Comparison of ENCODE assay signal across 16 cellular contexts in genomic region chr9:123423036-123423640, GRCh38.
DNase-seq lines count a peak whose midpoint lies in the region; ATAC-seq, FAIRE-seq and TF ChIP-seq lines count a peak whose summit lies in the region.
"Had no signal": no experiment of that assay in that cellular context is flagged by ENCODE, and none has a peak within 500 bp of the region (broad histone marks: within the 10 kb centered on the region; RNA-seq: fewer than 3 reads in every experiment).

No MANE protein-coding gene starts in this region.

- peak overlapping the region; percentile 69; the same call in 1 of the 2 replicates for H2BK12ac ChIP-seq in H1 (ENCODE audit: low read depth, low read length)

- CTCF ChIA-PET in HepG2 (lab: Yijun Ruan, JAX; ENCODE audit: low intra/inter-chr PET ratio, low total read pairs) (no interaction called here), H1 (lab: Charles Lee; ENCODE audit: partially characterized antibody) (interaction anchor here (1.1 to 5.9 kb wide), 8 partner anchors 13 to 123 kb away, joined by 3 to 64 read pairs (median 6); no protein-coding TSS in a partner anchor)

- H3K23me2 ChIP-seq in H1 (ENCODE audit: low read depth, low read length), result no peaks in the 10 kb centered on the region

- DNase-seq in right lobe of liver (peak in 2 of 3 donors; percentile 15 to 35), HepG2 (ENCODE audit: low spot score) (no peak), H1 (ENCODE audit: low read depth in 1 of 2, low spot score in 2 of 2) (no peak), NCI-H2081 (lab: John Stamatoyannopoulos, UW) (no peak)
- DNase-seq: AML-193, DMS79, MM.1S, NCI-H1105, NCI-H2081 treated with DMSO at 0.1 percent for 48 hours had no signal

- H3K27ac ChIP-seq in right lobe of liver (no peak overlapping the region), HepG2 (ENCODE audit: extremely low read length, insufficient read depth, low read length) (no peak overlapping the region), H1 (ENCODE audit: low read depth, low read length) (no peak overlapping the region), neural cell (ENCODE audit: low read length) (peak overlapping the region; percentile 23)
- H3K27ac ChIP-seq: C4-2B, SK-N-MC had no signal

- H4K5ac ChIP-seq in H1 (ENCODE audit: insufficient read length, low read depth, low read length), result no peak overlapping the region

- TF ChIP-seq RAD21 in HepG2 (CRISPR knock-in tag; IDR thresholded peaks at IDR 0.05) (no peak), H1 (IDR thresholded peaks at IDR 0.05 in 1 of 2, conservative IDR thresholded peaks at IDR 0.05 in 1 of 2; ENCODE audit: low read depth in 2 of 2, low read length in 2 of 2) (no peak), neural cell (conservative IDR thresholded peaks at IDR 0.05) (no peak)

- H4K8ac ChIP-seq in H1 (ENCODE audit: extremely low read depth, insufficient read depth, low read length), result no peak overlapping the region; the same call in 1 of the 2 replicates

- H2BK5ac ChIP-seq in H1 (ENCODE audit: low read depth, low read length), result no peak overlapping the region

- H3K79me1 ChIP-seq in H1 (ENCODE audit: low read depth, low read length), result no peaks in the 10 kb centered on the region

- 0 out of 2 replicates have a peak overlapping the region, but pooled peaks have one; percentile 52 for H3K18ac ChIP-seq in H1 (ENCODE audit: extremely low read depth, low read length)

- H2BK15ac ChIP-seq in H1 (ENCODE audit: low read length), result no peak overlapping the region

- H3K36me3 ChIP-seq in right lobe of liver (peaks cover 0 to 3% (median 0%) of the 10 kb centered on the region in 4 donors), HepG2 (replicated peaks in 1 of 2; ENCODE audit: control insufficient read depth in 1 of 2, insufficient read depth in 2 of 2, low read length in 2 of 2) (peaks cover 9 to 52% of the 10 kb centered on the region in 2 experiments; a peak in 4 of 5 replicates), H1 (ENCODE audit: control insufficient read depth in 2 of 4, insufficient read depth in 4 of 4, low read length in 3 of 4) (no peaks in the 10 kb centered on the region), neural cell (ENCODE audit: insufficient read depth, low read length) (no peaks in the 10 kb centered on the region)
- H3K36me3 ChIP-seq: HAP-1 had no signal

- H2BK120ac ChIP-seq in H1 (replicated peaks; ENCODE audit: low read depth, low read length), result no peak overlapping the region

- TF ChIP-seq CTCF in right lobe of liver (IDR thresholded peaks at IDR 0.05), result no peak
- TF ChIP-seq CTCF in HepG2 (CRISPR knock-in tag; IDR thresholded peaks at IDR 0.05), result no peak
- TF ChIP-seq CTCF in H1 (IDR thresholded peaks at IDR 0.05; ENCODE audit: control extremely low read depth in 1 of 3, insufficient read depth in 1 of 3, low read depth in 1 of 3, low read length in 3 of 3), result no peak
- no peak for TF ChIP-seq CTCF in neural cell (IDR thresholded peaks at IDR 0.05; ENCODE audit: poor library complexity, severe bottlenecking)

- H3K9me3 ChIP-seq in right lobe of liver (no peaks in the 10 kb centered on the region), HepG2 (ENCODE audit: low read length) (no peaks in the 10 kb centered on the region), H1 (ENCODE audit: insufficient read depth in 2 of 2, low read depth in 1 of 2, low read length in 1 of 2) (no peaks in the 10 kb centered on the region), neural cell (ENCODE audit: low read length) (no peaks in the 10 kb centered on the region)
- H3K9me3 ChIP-seq: HAP-1 had no signal

- 74% methylated on average over 3 of the region's 17 CpGs for WGBS in right lobe of liver (ENCODE audit: insufficient coverage, low coverage, low lambda C conversion rate, missing lambda C conversion rate)
- WGBS in HepG2 (ENCODE audit: low lambda C conversion rate), result 93% methylated on average over 11 of the region's 17 CpGs
- 82% methylated on average over 17 of the region's 17 CpGs; no CpG with 5 or more reads in 1 of the 2 experiments for WGBS in H1 (ENCODE audit: extremely low coverage in 1 of 2, insufficient coverage in 1 of 2, insufficient read length in 1 of 2, insufficient replicate concordance in 2 of 2, low coverage in 1 of 2, low lambda C conversion rate in 2 of 2, missing lambda C conversion rate in 1 of 2), 2 experiments

- POLR2A ChIA-PET in HepG2 (lab: Yijun Ruan, JAX), result no interaction called here
- POLR2A ChIA-PET in H1 (lab: Charles Lee; ENCODE audit: partially characterized antibody), result interaction anchor here (0.7 to 0.9 kb wide), 2 partner anchors 9 to 12 kb away, joined by 3 to 4 read pairs; no protein-coding TSS in a partner anchor

- TF ChIP-seq EP300 in HepG2 (IDR thresholded peaks at IDR 0.05; ENCODE audit: low read depth in 2 of 2, low read length in 2 of 2) (no peak), HepG2 (CRISPR knock-in tag; IDR thresholded peaks at IDR 0.05; ENCODE audit: borderline replicate concordance) (no peak), H1 (IDR thresholded peaks at IDR 0.05; ENCODE audit: borderline replicate concordance in 1 of 2, low read depth in 2 of 2, low read length in 2 of 2) (no peak), neural cell (conservative IDR thresholded peaks at IDR 0.05; ENCODE audit: poor library complexity, severe bottlenecking) (no peak)

- H3K14ac ChIP-seq in H1 (ENCODE audit: insufficient read length), result no peak overlapping the region

- H3K23ac ChIP-seq in H1 (ENCODE audit: insufficient read length), result no peak overlapping the region

- BruUV-seq in HepG2 (replicated peaks; lab: Mats Ljungman, UMichigan), result no TSS peak

- in situ Hi-C loops in HepG2 (cut with HindIII; ENCODE audit: extremely low pct_ligation_motif_present, low pct_unique_long_range_greater_than_20kb), result loop anchor here (25.0 kb wide), 1 partner anchor 614 kb away; no protein-coding TSS in a partner anchor

- FAIRE-seq in HepG2 (lab: Jason Lieb, UNC), result no peak
- no peak for FAIRE-seq in H1 (lab: Jason Lieb, UNC)
- FAIRE-seq: RCC 7860 had no signal

- no peak overlapping the region for H3K4ac ChIP-seq in H1 (replicated peaks; ENCODE audit: insufficient read length, low read depth, low read length)

- H3K9me2 ChIP-seq in neural cell (ENCODE audit: insufficient read depth, low read length), result no peaks in the 10 kb centered on the region

- H3K56ac ChIP-seq in H1 (replicated peaks; ENCODE audit: insufficient read length, low read depth, low read length), result no peak overlapping the region

- H3K27me3 ChIP-seq in right lobe of liver (no peaks in the 10 kb centered on the region), HepG2 (ENCODE audit: control insufficient read depth in 1 of 2, insufficient read depth in 2 of 2, low read length in 2 of 2) (no peaks in the 10 kb centered on the region), H1 (replicated peaks in 1 of 4; ENCODE audit: control insufficient read depth in 3 of 4, extremely low read depth in 1 of 4, insufficient read depth in 3 of 4, low read length in 3 of 4) (no peaks in the 10 kb centered on the region), neural cell (ENCODE audit: insufficient read depth, low read depth, low read length) (no peaks in the 10 kb centered on the region)

- no peak overlapping the region for H3K4me2 ChIP-seq in HepG2 (ENCODE audit: low read depth, low read length)
- H3K4me2 ChIP-seq in H1 (ENCODE audit: insufficient read depth in 1 of 2, low read depth in 2 of 2, low read length in 2 of 2), result 0 out of 4 replicates have a peak overlapping the region, but pooled peaks have one; percentile 20 to 36
- peak overlapping the region; percentile 49 for H3K4me2 ChIP-seq in neural cell (ENCODE audit: low read length)

- H4K91ac ChIP-seq in H1 (replicated peaks; ENCODE audit: insufficient read length, low read length), result no peak overlapping the region

- H2BK20ac ChIP-seq in H1 (ENCODE audit: low read length), result no peak overlapping the region; the same call in 1 of the 2 replicates

- no peak for TF ChIP-seq POLR2A in right lobe of liver (IDR thresholded peaks at IDR 0.05)
- no peak for TF ChIP-seq POLR2A in HepG2 (IDR thresholded peaks at IDR 0.05; ENCODE audit: insufficient read depth in 1 of 2, low read depth in 2 of 2, low read length in 2 of 2)
- no peak for TF ChIP-seq POLR2A in H1 (IDR thresholded peaks at IDR 0.05; ENCODE audit: control extremely low read depth in 1 of 2, low read depth in 2 of 2, low read length in 2 of 2)

- H2AFZ ChIP-seq in HepG2 (ENCODE audit: low read length) (no peak overlapping the region), H1 (ENCODE audit: low read length) (no peak overlapping the region), neural cell (ENCODE audit: low read depth, low read length) (no peak overlapping the region)

- H4K20me1 ChIP-seq in HepG2 (ENCODE audit: insufficient read depth, low read length), result no peaks in the 10 kb centered on the region
- H4K20me1 ChIP-seq in H1 (replicated peaks in 1 of 2; ENCODE audit: control insufficient read depth in 1 of 2, insufficient read depth in 2 of 2, low read length in 2 of 2), result no peaks in the 10 kb centered on the region
- H4K20me1 ChIP-seq in neural cell (ENCODE audit: insufficient read depth), result no peaks in the 10 kb centered on the region

- no peaks in the 10 kb centered on the region for H3K79me2 ChIP-seq in HepG2 (ENCODE audit: insufficient read depth, low read length)
- no peaks in the 10 kb centered on the region for H3K79me2 ChIP-seq in H1 (ENCODE audit: control insufficient read depth in 1 of 2, insufficient read depth in 2 of 2, low read length in 2 of 2)
- H3K79me2 ChIP-seq in neural cell (replicated peaks; ENCODE audit: insufficient read depth, low read length), result no peaks in the 10 kb centered on the region

- intact Hi-C loops in right lobe of liver (cut with DNase I), result no loop called here
- intact Hi-C loops in HepG2 (cut with micrococcal nuclease; ENCODE audit: unreplicated experiment), result no loop called here

- H3K4me3 ChIP-seq in right lobe of liver (no peak overlapping the region), HepG2 (replicated peaks in 1 of 3; ENCODE audit: insufficient read depth in 1 of 3, low read depth in 2 of 3, low read length in 3 of 3) (no peak overlapping the region), H1 (ENCODE audit: extremely low read depth in 1 of 4, insufficient read depth in 2 of 4, low read depth in 3 of 4, low read length in 4 of 4) (no peak overlapping the region), neural cell (ENCODE audit: low read length) (peak overlapping the region; percentile 55)
- H3K4me3 ChIP-seq: HAP-1, SK-N-MC had no signal

- no peaks in the 10 kb centered on the region for H3F3A ChIP-seq in neural cell (ENCODE audit: insufficient read depth, low read length, poor library complexity, severe bottlenecking)

- H2AK5ac ChIP-seq in H1 (ENCODE audit: low read depth, low read length), result no peak overlapping the region

- ATAC-seq in right lobe of liver (no peak), HepG2 (no peak), HG03378 (IDR thresholded peaks at IDR 0.05; ENCODE audit: unreplicated experiment) (no peak), HG02938 (IDR thresholded peaks at IDR 0.05; ENCODE audit: unreplicated experiment) (no peak)

- H3K4me1 ChIP-seq in right lobe of liver, result no peaks in the 10 kb centered on the region
- no peaks in the 10 kb centered on the region for H3K4me1 ChIP-seq in HepG2 (ENCODE audit: insufficient read depth, low read length)
- peaks cover 5 to 14% (median 11%) of the 10 kb centered on the region in 4 experiments for H3K4me1 ChIP-seq in H1 (replicated peaks in 1 of 4; ENCODE audit: control insufficient read depth in 3 of 4, insufficient read depth in 4 of 4, low read length in 3 of 4)
- H3K4me1 ChIP-seq: HAP-1 had no signal

- H3K9ac ChIP-seq in HepG2 (ENCODE audit: insufficient read depth, low read depth, low read length) (no peak overlapping the region), H1 (replicated peaks in 1 of 4; ENCODE audit: extremely low read depth in 1 of 4, low read depth in 3 of 4, low read length in 3 of 4) (no peak overlapping the region), neural cell (ENCODE audit: low read length) (peak overlapping the region; percentile 41)

Comparison
In these comparisons a context has a peak if more than half of its experiments do, and no peak if none do; other contexts are left out.
1. DNase-seq: peak in right lobe of liver (2 of 3); none in HepG2 (single experiment), H1 (0 of 2) and NCI-H2081 (0 of 2).